Comparison of ENCODE assay signal across 14 cellular contexts in genomic region chr16:88672776-88673175, GRCh38. TPM values are rescaled to one million over a fixed set of nuclear protein-coding genes. Genes with fewer than 3 reads are reported as not detected.
DNase-seq lines count a peak whose midpoint lies in the region; ATAC-seq, FAIRE-seq and TF ChIP-seq lines count a peak whose summit lies in the region.
"Had no signal": no experiment of that assay in that cellular context is flagged by ENCODE, and none has a peak within 500 bp of the region (broad histone marks: within the 10 kb centered on the region; RNA-seq: fewer than 3 reads in every experiment).

No MANE protein-coding gene starts in this region.

- no peak overlapping the region for H3K27ac Mint-ChIP-seq in activated CD8-positive, alpha-beta memory T cell treated with anti-CD3 and anti-CD28 coated beads, Interleukin-2, amount 10 ng/mL, durations not matched to agents 7 days and 5 days
- H3K27ac Mint-ChIP-seq: activated B cell treated with CpG ODN at 0.5 μM for 24 hours had no signal

- H3K9me3 ChIP-seq in A549 = no peaks in the 10 kb centered on the region
- H3K9me3 ChIP-seq in HCT116 (ENCODE audit: control insufficient read depth in 1 of 2, insufficient read depth in 1 of 2, low read depth in 1 of 2, low read length in 2 of 2) = no peaks in the 10 kb centered on the region
- H3K9me3 ChIP-seq in hepatocyte (ENCODE audit: low read depth) = no peaks in the 10 kb centered on the region
- H3K9me3 ChIP-seq in tibial nerve = no peaks in the 10 kb centered on the region
- H3K9me3 ChIP-seq: BLaER1 treated with 17β-estradiol and CSF1 and Interleukin-3, amounts not matched to agents 10 nM and 100 nM; ovary had no signal

- no peaks in the 10 kb centered on the region for H3K4me1 ChIP-seq in A549
- H3K4me1 ChIP-seq in HCT116 (ENCODE audit: control insufficient read depth in 1 of 2, insufficient read depth in 2 of 2, low read length in 2 of 2) = peaks cover 0 to 3% of the 10 kb centered on the region in 2 experiments; a peak in 1 of 4 replicates
- H3K4me1 ChIP-seq in hepatocyte (ENCODE audit: insufficient read depth) = no peaks in the 10 kb centered on the region
- H3K4me1 ChIP-seq in tibial nerve = no peaks in the 10 kb centered on the region

- no peak overlapping the region for H3K4me2 ChIP-seq in A549
- no peak overlapping the region; the same call in 1 of the 2 replicates for H3K4me2 ChIP-seq in HCT116 (ENCODE audit: low read length)
- H3K4me2 ChIP-seq in hepatocyte = no peak overlapping the region

- no peaks in the 10 kb centered on the region for H3K4me1 Mint-ChIP-seq in activated CD8-positive, alpha-beta memory T cell treated with anti-CD3 and anti-CD28 coated beads, Interleukin-2, amount 10 ng/mL, durations not matched to agents 7 days and 5 days
- H3K4me1 Mint-ChIP-seq: activated B cell treated with CpG ODN at 0.5 μM for 24 hours had no signal

- H3K9ac ChIP-seq in HCT116 (ENCODE audit: low read length) = no peak overlapping the region

- TF ChIP-seq EP300 in A549 (IDR thresholded peaks at IDR 0.05) (no peak), tibial nerve (IDR thresholded peaks at IDR 0.05) (no peak)

- intact Hi-C loops in HCT116 (cut with micrococcal nuclease) = no loop called here

- H3K9me3 Mint-ChIP-seq in activated CD8-positive, alpha-beta memory T cell treated with anti-CD3 and anti-CD28 coated beads, Interleukin-2, amount 10 ng/mL, durations not matched to agents 7 days and 5 days (ENCODE audit: low read depth) = no peaks in the 10 kb centered on the region
- H3K9me3 Mint-ChIP-seq: activated B cell treated with CpG ODN at 0.5 μM for 24 hours; dendritic cell treated with granulocyte-macrophage colony-stimulating factor and Interleukin-4, amounts not matched to agents 40 ng/mL and 50 ng/mL, for 4 days had no signal

- peak; percentile 42 to 47 for DNase-seq in A549 (ENCODE audit: low read depth in 1 of 2, low spot score in 1 of 2)
- peak; percentile 39 for DNase-seq in HCT116 (ENCODE audit: low read depth, low spot score)
- DNase-seq in amniotic epithelial cell (ENCODE audit: low read depth) = peak; percentile 7
- no peak for DNase-seq in hepatocyte (ENCODE audit: low spot score)
- DNase-seq in activated CD8-positive, alpha-beta memory T cell treated with anti-CD3 and anti-CD28 coated beads, Interleukin-2, amount 10 ng/mL, durations not matched to agents 7 days and 5 days = no peak
- no peak for DNase-seq in SIG-M5 treated with dmso at 0.1 percent for 504 hours (lab: John Stamatoyannopoulos, UW; ENCODE audit: unreplicated experiment)
- no peak for DNase-seq in tibial nerve (ENCODE audit: low spot score in 2 of 2)
- DNase-seq: activated B cell treated with CpG ODN at 0.5 μM for 24 hours; activated effector memory CD4-positive, alpha-beta T cell treated with Interleukin-2 at 50 U/mL for 16 hours; ovary had no signal

- H2AFZ ChIP-seq in HCT116 (ENCODE audit: low read depth, low read length, poor library complexity, severe bottlenecking) = no peak overlapping the region
- H2AFZ ChIP-seq in hepatocyte = no peak overlapping the region

- no peak for FAIRE-seq in A549 (lab: Jason Lieb, UNC)
- FAIRE-seq: GM12892 had no signal

- H4K20me1 ChIP-seq in HCT116 (ENCODE audit: insufficient read depth) (no peaks in the 10 kb centered on the region), hepatocyte (ENCODE audit: insufficient read depth, poor library complexity, severe bottlenecking) (no peaks in the 10 kb centered on the region)

- no peak overlapping the region for H3K4me3 Mint-ChIP-seq in activated CD8-positive, alpha-beta memory T cell treated with anti-CD3 and anti-CD28 coated beads, Interleukin-2, amount 10 ng/mL, durations not matched to agents 7 days and 5 days
- H3K4me3 Mint-ChIP-seq: activated B cell treated with CpG ODN at 0.5 μM for 24 hours; dendritic cell treated with granulocyte-macrophage colony-stimulating factor and Interleukin-4, amounts not matched to agents 40 ng/mL and 50 ng/mL, for 4 days had no signal

- no peaks in the 10 kb centered on the region for H3K9me2 ChIP-seq in HCT116 (ENCODE audit: insufficient read depth)
- no peaks in the 10 kb centered on the region for H3K9me2 ChIP-seq in hepatocyte (replicated peaks; ENCODE audit: insufficient read depth)

- H3K27me3 ChIP-seq in HCT116 (ENCODE audit: insufficient read depth, low read length) (no peaks in the 10 kb centered on the region), hepatocyte (no peaks in the 10 kb centered on the region), tibial nerve (no peaks in the 10 kb centered on the region)
- H3K27me3 ChIP-seq: BLaER1 treated with 17β-estradiol and CSF1 and Interleukin-3, amounts not matched to agents 10 nM and 100 nM; ovary had no signal

- H3K36me3 Mint-ChIP-seq in activated CD8-positive, alpha-beta memory T cell treated with anti-CD3 and anti-CD28 coated beads, Interleukin-2, amount 10 ng/mL, durations not matched to agents 7 days and 5 days = peaks cover 4% of the 10 kb centered on the region

- peak in 1 of 2 experiments; percentile 90; a peak in 4 of 6 replicates for ATAC-seq in A549
- ATAC-seq in HCT116 = peak; percentile 93
- ATAC-seq in activated CD8-positive, alpha-beta memory T cell treated with anti-CD3 and anti-CD28 coated beads, Interleukin-2, amount 10 ng/mL, durations not matched to agents 7 days and 5 days = no peak
- no peak for ATAC-seq in HG03039 (IDR thresholded peaks at IDR 0.05; ENCODE audit: unreplicated experiment)

- BruUV-seq in HCT116 (replicated peaks; lab: Mats Ljungman, UMichigan) = no TSS peak

- H3K79me2 ChIP-seq in HCT116 (ENCODE audit: insufficient read depth, low read length) = no peaks in the 10 kb centered on the region
- no peaks in the 10 kb centered on the region for H3K79me2 ChIP-seq in hepatocyte

- no peaks in the 10 kb centered on the region for H3K27me3 Mint-ChIP-seq in activated CD8-positive, alpha-beta memory T cell treated with anti-CD3 and anti-CD28 coated beads, Interleukin-2, amount 10 ng/mL, durations not matched to agents 7 days and 5 days
- H3K27me3 Mint-ChIP-seq: activated B cell treated with CpG ODN at 0.5 μM for 24 hours; dendritic cell treated with granulocyte-macrophage colony-stimulating factor and Interleukin-4, amounts not matched to agents 40 ng/mL and 50 ng/mL, for 4 days had no signal

- POLR2A ChIA-PET in A549 (lab: Yijun Ruan, JAX) (no interaction called here), HCT116 (lab: Charles Lee) (no interaction called here)

- RAD21 ChIA-PET in HCT116 (lab: Charles Lee; ENCODE audit: low non-redundant PET in 1 of 2, low total read pairs in 2 of 2, uncharacterized antibody in 2 of 2, unreplicated experiment in 2 of 2) = no interaction called here

- H3K36me3 ChIP-seq in HCT116 (ENCODE audit: control insufficient read depth in 1 of 2, insufficient read depth in 2 of 2, low read length in 2 of 2) = no peaks in the 10 kb centered on the region
- H3K36me3 ChIP-seq in hepatocyte (replicated peaks; ENCODE audit: insufficient read depth, low read depth) = no peaks in the 10 kb centered on the region
- peaks cover 0 to 62% (median 0%) of the 10 kb centered on the region in 3 donors for H3K36me3 ChIP-seq in tibial nerve
- H3K36me3 ChIP-seq: ovary had no signal

- no peak overlapping the region for H3K27ac ChIP-seq in A549
- no peak overlapping the region for H3K27ac ChIP-seq in HCT116 (ENCODE audit: low read depth, low read length)
- no peak overlapping the region for H3K27ac ChIP-seq in hepatocyte
- H3K27ac ChIP-seq in tibial nerve = no peak overlapping the region
- H3K27ac ChIP-seq: BLaER1 treated with 17β-estradiol and CSF1 and Interleukin-3, amounts not matched to agents 10 nM and 100 nM; ovary had no signal

- TF ChIP-seq RAD21 in A549 (conservative IDR thresholded peaks at IDR 0.05 in 1 of 2, IDR thresholded peaks at IDR 0.05 in 1 of 2) (peak in 1 of 2 experiments; percentile 50; a peak in 2 of 5 replicates), HCT116 (IDR thresholded peaks at IDR 0.05; ENCODE audit: low read depth) (no peak; the same call in 1 of the 2 replicates)

- TF ChIP-seq POLR2A in A549 (IDR thresholded peaks at IDR 0.05; ENCODE audit: low read length) (no peak), HCT116 (IDR thresholded peaks at IDR 0.05; ENCODE audit: borderline replicate concordance, extremely low read depth, insufficient read depth, insufficient read length) (no peak), tibial nerve (IDR thresholded peaks at IDR 0.05) (no peak)

- CTCF ChIA-PET in A549 (lab: Yijun Ruan, JAX) = interaction anchor here (0.9 to 2.4 kb wide), 10 partner anchors 9 to 143 kb away, joined by 3 to 8 read pairs (median 4); partner anchors contain the start of genes CTU2 and RNF166
- CTCF ChIA-PET in HCT116 (lab: Charles Lee) = interaction anchor here (1.2 to 2.8 kb wide), 5 partner anchors 9 to 30 kb away, joined by 3 to 10 read pairs (median 6); partner anchors contain the start of gene MVD
- CTCF ChIA-PET in activated CD8-positive, alpha-beta memory T cell treated with anti-CD3 and anti-CD28 coated beads, Interleukin-2, amount 10 ng/mL, durations not matched to agents 7 days and 5 days (lab: Charles Lee) = interaction anchor here (1.0 to 4.2 kb wide), 2 partner anchors 8 to 12 kb away, joined by 3 to 16 read pairs; no protein-coding TSS in a partner anchor

- no peak overlapping the region for H3K4me3 ChIP-seq in A549
- no peak overlapping the region for H3K4me3 ChIP-seq in HCT116 (replicated peaks in 1 of 2; ENCODE audit: low read depth in 1 of 2, low read length in 2 of 2)
- H3K4me3 ChIP-seq in hepatocyte = no peak overlapping the region
- no peak overlapping the region for H3K4me3 ChIP-seq in tibial nerve
- H3K4me3 ChIP-seq: BLaER1 treated with 17β-estradiol and CSF1 and Interleukin-3, amounts not matched to agents 10 nM and 100 nM; ovary had no signal

- TF ChIP-seq CTCF in A549 (IDR thresholded peaks at IDR 0.05) (peak; percentile 18; the same call in 1 of the 3 replicates), HCT116 (IDR thresholded peaks at IDR 0.05 in 2 of 3, conservative IDR thresholded peaks at IDR 0.05 in 1 of 3; ENCODE audit: borderline replicate concordance in 1 of 3, insufficient read depth in 1 of 3, low read depth in 2 of 3, low read length in 2 of 3) (peak in 2 of 3 experiments; percentile 84 to 90; a peak in 4 of 6 replicates), hepatocyte (IDR thresholded peaks at IDR 0.05; ENCODE audit: poor library complexity) (peak; percentile 10), tibial nerve (IDR thresholded peaks at IDR 0.05) (no peak)

- 59% methylated on average over 11 of the region's 11 CpGs for WGBS in A549 (ENCODE audit: missing lambda C conversion rate)
- 48% methylated on average over 11 of the region's 11 CpGs for WGBS in hepatocyte (ENCODE audit: low lambda C conversion rate, missing lambda C conversion rate)
- WGBS in tibial nerve, 2 donors = 54 to 60% methylated on average over 11 of the region's 11 CpGs

RNA-seq across cellular contexts. Expression of gene MVD, which starts 9.9 kb away (rescaled TPM):
- polyA plus RNA-seq in A549 (2011; rRNA removed) (5.8 and 6.4 TPM in 2 replicates), A549 (2017; fragmentation: RNase III; extraction: RNeasy Plus Mini Kit Qiagen cat#74134 plus additional on column Dnase treatment) (28.6 to 43.1 TPM (median 39.0 TPM) in 3 replicates), hepatocyte (142 and 152 TPM in 2 replicates)
- 20.6 and 26.3 TPM in 2 replicates for polyA plus RNA-seq in A549 (2012; cell fraction: cytosol; rRNA removed)
- 62.1 and 76.2 TPM in 2 replicates for polyA plus RNA-seq in A549 (2012; cell fraction: nucleus; rRNA removed)
- polyA minus RNA-seq in A549 (2011; rRNA and poly(A)+ RNA removed) = 4.6 and 8.2 TPM in 2 replicates
- total RNA-seq in HCT116 (2021; ENCODE audit: unreplicated experiment) (119 TPM), hepatocyte (71.9 and 78.6 TPM in 2 replicates), tibial nerve (10 to 100 TPM; 32.7 to 49.4 (median 39.9) TPM)
- polyA plus RNA-seq in HCT116 (2012) = 97.0 and 141 TPM in 2 replicates
- total RNA-seq in activated CD8-positive, alpha-beta memory T cell treated with anti-CD3 and anti-CD28 coated beads, Interleukin-2, amount 10 ng/mL, durations not matched to agents 7 days and 5 days = 100 to 1,000 TPM; 112 to 134 TPM

RNA-seq across cellular contexts. Expression of gene SNAI3, which starts 13.5 kb away (rescaled TPM):
- polyA plus RNA-seq in A549 (2011; rRNA removed) (not detected in 2 replicates), A549 (2017; fragmentation: RNase III; extraction: RNeasy Plus Mini Kit Qiagen cat#74134 plus additional on column Dnase treatment) (0.05 to 0.08 TPM in 2 of 3 replicates, not detected in the other), hepatocyte (4.1 and 5.0 TPM in 2 replicates)
- polyA plus RNA-seq in A549 (2012; cell fraction: cytosol; rRNA removed) = 0.05 TPM in 1 of 2 replicates, not detected in the other
- 0.07 TPM in 1 of 2 replicates, not detected in the other for polyA plus RNA-seq in A549 (2012; cell fraction: nucleus; rRNA removed)
- not detected in 2 replicates for polyA minus RNA-seq in A549 (2011; rRNA and poly(A)+ RNA removed)
- total RNA-seq in HCT116 (2021; ENCODE audit: unreplicated experiment) (2.2 TPM), hepatocyte (1.7 and 2.5 TPM in 2 replicates), tibial nerve (1 to 10 TPM in 2 of 4 donors, under 1 TPM in 2; 0.87 to 1.2 (median 1.0) TPM)
- polyA plus RNA-seq in HCT116 (2012) = 1.8 and 2.3 TPM in 2 replicates
- total RNA-seq in activated CD8-positive, alpha-beta memory T cell treated with anti-CD3 and anti-CD28 coated beads, Interleukin-2, amount 10 ng/mL, durations not matched to agents 7 days and 5 days = 10 to 100 TPM in 1 of 2 experiments, 1 to 10 TPM in 1; 5.6 to 14.1 TPM

RNA-seq across cellular contexts. Expression of gene CYBA, which starts 21.9 kb away (rescaled TPM):
- polyA plus RNA-seq in A549 (2011; rRNA removed) (69.1 and 75.7 TPM in 2 replicates), A549 (2017; fragmentation: RNase III; extraction: RNeasy Plus Mini Kit Qiagen cat#74134 plus additional on column Dnase treatment) (160 to 185 TPM (median 175 TPM) in 3 replicates), hepatocyte (419 and 516 TPM in 2 replicates)
- polyA plus RNA-seq in A549 (2012; cell fraction: cytosol; rRNA removed) = 333 and 385 TPM in 2 replicates
- polyA plus RNA-seq in A549 (2012; cell fraction: nucleus; rRNA removed) = 412 and 442 TPM in 2 replicates
- polyA minus RNA-seq in A549 (2011; rRNA and poly(A)+ RNA removed) = 46.7 and 51.4 TPM in 2 replicates
- total RNA-seq in HCT116 (2021; ENCODE audit: unreplicated experiment) (321 TPM), hepatocyte (196 and 255 TPM in 2 replicates), tibial nerve (100 to 1,000 TPM in 2 of 4 donors, 10 to 100 TPM in 2; 86.3 to 199 (median 121) TPM)
- polyA plus RNA-seq in HCT116 (2012) = 329 and 359 TPM in 2 replicates
- 100 to 1,000 TPM; 461 to 494 TPM for total RNA-seq in activated CD8-positive, alpha-beta memory T cell treated with anti-CD3 and anti-CD28 coated beads, Interleukin-2, amount 10 ng/mL, durations not matched to agents 7 days and 5 days

RNA-seq across cellular contexts. Expression of gene RNF166, which starts 33.4 kb away (rescaled TPM):
- polyA plus RNA-seq in A549 (2011; rRNA removed) (7.9 and 9.4 TPM in 2 replicates), A549 (2017; fragmentation: RNase III; extraction: RNeasy Plus Mini Kit Qiagen cat#74134 plus additional on column Dnase treatment) (10.4 to 11.6 TPM (median 11.6 TPM) in 3 replicates), hepatocyte (14.3 and 16.8 TPM in 2 replicates)
- 21.5 and 29.0 TPM in 2 replicates for polyA plus RNA-seq in A549 (2012; cell fraction: cytosol; rRNA removed)
- polyA plus RNA-seq in A549 (2012; cell fraction: nucleus; rRNA removed) = 51.0 and 68.4 TPM in 2 replicates
- 9.8 and 16.2 TPM in 2 replicates for polyA minus RNA-seq in A549 (2011; rRNA and poly(A)+ RNA removed)
- total RNA-seq in HCT116 (2021; ENCODE audit: unreplicated experiment) (39.4 TPM), hepatocyte (10.1 and 14.0 TPM in 2 replicates), tibial nerve (10 to 100 TPM; 36.5 to 56.7 (median 43.5) TPM)
- polyA plus RNA-seq in HCT116 (2012) = 21.5 and 22.1 TPM in 2 replicates
- 100 to 1,000 TPM; 124 to 174 TPM for total RNA-seq in activated CD8-positive, alpha-beta memory T cell treated with anti-CD3 and anti-CD28 coated beads, Interleukin-2, amount 10 ng/mL, durations not matched to agents 7 days and 5 days

RNA-seq across cellular contexts. Expression of gene CTU2, which starts 33.5 kb away (rescaled TPM):
- 12.9 and 16.4 TPM in 2 replicates for polyA plus RNA-seq in A549 (2011; rRNA removed)
- 30.3 and 39.9 TPM in 2 replicates for polyA plus RNA-seq in A549 (2012; cell fraction: cytosol; rRNA removed)
- 80.2 and 91.9 TPM in 2 replicates for polyA plus RNA-seq in A549 (2012; cell fraction: nucleus; rRNA removed)
- 20.9 to 22.3 TPM (median 21.8 TPM) in 3 replicates for polyA plus RNA-seq in A549 (2017; fragmentation: RNase III; extraction: RNeasy Plus Mini Kit Qiagen cat#74134 plus additional on column Dnase treatment)
- polyA minus RNA-seq in A549 (2011; rRNA and poly(A)+ RNA removed) = 16.8 and 21.7 TPM in 2 replicates
- 71.3 TPM for total RNA-seq in HCT116 (2021; ENCODE audit: unreplicated experiment)
- polyA plus RNA-seq in HCT116 (2012) = 40.4 and 63.0 TPM in 2 replicates
- 5.9 and 8.9 TPM in 2 replicates for total RNA-seq in hepatocyte
- polyA plus RNA-seq in hepatocyte = 19.5 and 21.2 TPM in 2 replicates
- total RNA-seq in activated CD8-positive, alpha-beta memory T cell treated with anti-CD3 and anti-CD28 coated beads, Interleukin-2, amount 10 ng/mL, durations not matched to agents 7 days and 5 days = 10 to 100 TPM; 31.1 to 40.0 TPM
- total RNA-seq in tibial nerve = 10 to 100 TPM; 12.3 to 22.5 (median 12.5) TPM

Comparison
In these comparisons a context has a peak if more than half of its experiments do, and no peak if none do; other contexts are left out.
1. DNase-seq: peak in A549 (2 of 2), HCT116 (single experiment) and amniotic epithelial cell (single experiment); none in hepatocyte (single experiment), activated CD8-positive, alpha-beta memory T cell treated with anti-CD3 and anti-CD28 coated beads, Interleukin-2, amount 10 ng/mL, durations not matched to agents 7 days and 5 days (single experiment), SIG-M5 treated with dmso at 0.1 percent for 504 hours (single experiment) and tibial nerve (0 of 2).
2. CTCF ChIP-seq: peak in A549 (single experiment), HCT116 (2 of 3) and hepatocyte (single experiment); none in tibial nerve (0 of 5).
3. Of the 6 proteins assayed by ChIP-seq in both A549 and HCT116: peak only in A549: none; only in HCT116: none; in both: CTCF; in neither: 4; mixed calls (peak in some experiments, not most) for 1.